ENCODE assay signal across 8 cellular contexts in genomic region chr2:96907405-96908041, GRCh38. TPM values are rescaled to one million over a fixed set of nuclear protein-coding genes. Genes with fewer than 3 reads are reported as not detected.
DNase-seq lines count a peak whose midpoint lies in the region; ATAC-seq and TF ChIP-seq lines count a peak whose summit lies in the region.

No MANE protein-coding gene starts in this region.

- no peaks in the 10 kb centered on the region for H3K36me3 ChIP-seq in CD4-positive, alpha-beta memory T cell (ENCODE audit: insufficient read depth, low read length)

- intact Hi-C loops in MCF 10A (cut with micrococcal nuclease) = no loop called here
- intact Hi-C loops in activated CD4-positive, alpha-beta T cell treated with anti-CD3 and anti-CD28 coated beads for 36 hours (cut with DNase I, micrococcal nuclease) = no loop called here
- intact Hi-C loops in CD4-positive, alpha-beta memory T cell (cut with micrococcal nuclease) = no loop called here
- intact Hi-C loops in activated CD4-positive, alpha-beta memory T cell treated with anti-CD3 and anti-CD28 coated beads for 36 hours (cut with micrococcal nuclease) = no loop called here

- H3K27me3 Mint-ChIP-seq in MCF 10A (ENCODE audit: insufficient read depth, unreplicated experiment) = no peaks in the 10 kb centered on the region
- peaks cover 4% of the 10 kb centered on the region for H3K27me3 Mint-ChIP-seq in nephron (ENCODE audit: low read depth)
- no peaks in the 10 kb centered on the region for H3K27me3 Mint-ChIP-seq in activated CD4-positive, alpha-beta T cell treated with anti-CD3 and anti-CD28 coated beads for 36 hours
- no peaks in the 10 kb centered on the region for H3K27me3 Mint-ChIP-seq in CD4-positive, alpha-beta memory T cell
- H3K27me3 Mint-ChIP-seq in activated CD4-positive, alpha-beta memory T cell treated with anti-CD3 and anti-CD28 coated beads for 36 hours = no peaks in the 10 kb centered on the region

- no peaks in the 10 kb centered on the region for H3K27me3 ChIP-seq in CD4-positive, alpha-beta memory T cell (ENCODE audit: insufficient read depth, low read length)

- ATAC-seq in activated CD4-positive, alpha-beta T cell treated with anti-CD3 and anti-CD28 coated beads for 36 hours = no peak
- no peak for ATAC-seq in HG03354 (IDR thresholded peaks at IDR 0.05; ENCODE audit: poor library complexity, severe bottlenecking, unreplicated experiment)

- H3K9me3 Mint-ChIP-seq in MCF 10A (ENCODE audit: unreplicated experiment) (no peaks in the 10 kb centered on the region), nephron (no peaks in the 10 kb centered on the region)
- H3K9me3 Mint-ChIP-seq in activated CD4-positive, alpha-beta T cell treated with anti-CD3 and anti-CD28 coated beads for 36 hours (ENCODE audit: low read depth) = no peaks in the 10 kb centered on the region
- H3K9me3 Mint-ChIP-seq in CD4-positive, alpha-beta memory T cell = no peaks in the 10 kb centered on the region
- H3K9me3 Mint-ChIP-seq in activated CD4-positive, alpha-beta memory T cell treated with anti-CD3 and anti-CD28 coated beads for 36 hours = no peaks in the 10 kb centered on the region

- BruUV-seq in MCF 10A (replicated peaks; lab: Mats Ljungman, UMichigan) = no TSS peak

- H3K4me3 Mint-ChIP-seq in MCF 10A (ENCODE audit: unreplicated experiment) (no peak overlapping the region), nephron (peak overlapping the region; percentile 5 to 50 (median 48))
- no peak overlapping the region for H3K4me3 Mint-ChIP-seq in activated CD4-positive, alpha-beta T cell treated with anti-CD3 and anti-CD28 coated beads for 36 hours
- H3K4me3 Mint-ChIP-seq in CD4-positive, alpha-beta memory T cell = no peak overlapping the region
- H3K4me3 Mint-ChIP-seq in activated CD4-positive, alpha-beta memory T cell treated with anti-CD3 and anti-CD28 coated beads for 36 hours = no peak overlapping the region

- H3K9me3 ChIP-seq in CD4-positive, alpha-beta memory T cell (ENCODE audit: control insufficient read depth in 1 of 2, low read length in 2 of 2) = no peaks in the 10 kb centered on the region

- TF ChIP-seq CTCF in MCF 10A (IDR thresholded peaks at IDR 0.05; ENCODE audit: unreplicated experiment) = no peak
- no peak for TF ChIP-seq CTCF in foreskin fibroblast (IDR thresholded peaks at IDR 0.05; ENCODE audit: low read depth, low read length)
- TF ChIP-seq CTCF in nephron (IDR thresholded peaks at IDR 0.05; ENCODE audit: unreplicated experiment in 3 of 3) = no peak

- peak; percentile 35 to 66 for DNase-seq in T47D (ENCODE audit: low read depth in 1 of 2, low spot score in 1 of 2)
- no peak for DNase-seq in MCF 10A (ENCODE audit: unreplicated experiment)
- peak; percentile 63 to 89 for DNase-seq in foreskin fibroblast
- DNase-seq in activated CD4-positive, alpha-beta T cell treated with anti-CD3 and anti-CD28 coated beads for 36 hours = no peak
- no peak for DNase-seq in CD4-positive, alpha-beta memory T cell
- DNase-seq in activated CD4-positive, alpha-beta memory T cell treated with anti-CD3 and anti-CD28 coated beads for 36 hours = no peak

- H3K36me3 Mint-ChIP-seq in MCF 10A (ENCODE audit: insufficient read depth, unreplicated experiment) (no peaks in the 10 kb centered on the region), nephron (ENCODE audit: low read depth) (no peaks in the 10 kb centered on the region)
- no peaks in the 10 kb centered on the region for H3K36me3 Mint-ChIP-seq in activated CD4-positive, alpha-beta T cell treated with anti-CD3 and anti-CD28 coated beads for 36 hours (ENCODE audit: low read depth)
- H3K36me3 Mint-ChIP-seq in CD4-positive, alpha-beta memory T cell = no peaks in the 10 kb centered on the region
- H3K36me3 Mint-ChIP-seq in activated CD4-positive, alpha-beta memory T cell treated with anti-CD3 and anti-CD28 coated beads for 36 hours = no peaks in the 10 kb centered on the region

- H3K4me1 ChIP-seq in CD4-positive, alpha-beta memory T cell (ENCODE audit: insufficient read depth, low read length) = peaks cover 19% of the 10 kb centered on the region

- no peak overlapping the region for H3K27ac Mint-ChIP-seq in MCF 10A (ENCODE audit: low read depth, unreplicated experiment)
- H3K27ac Mint-ChIP-seq in nephron = peak overlapping the region; percentile 96 to 98 (median 97)
- no peak overlapping the region for H3K27ac Mint-ChIP-seq in activated CD4-positive, alpha-beta T cell treated with anti-CD3 and anti-CD28 coated beads for 36 hours
- no peak overlapping the region for H3K27ac Mint-ChIP-seq in CD4-positive, alpha-beta memory T cell
- H3K27ac Mint-ChIP-seq in activated CD4-positive, alpha-beta memory T cell treated with anti-CD3 and anti-CD28 coated beads for 36 hours = no peak overlapping the region

- H3K4me1 Mint-ChIP-seq in MCF 10A (ENCODE audit: insufficient read depth, unreplicated experiment) = peaks cover under 1% of the 10 kb centered on the region
- peaks cover 56% of the 10 kb centered on the region for H3K4me1 Mint-ChIP-seq in nephron
- peaks cover 23% of the 10 kb centered on the region for H3K4me1 Mint-ChIP-seq in activated CD4-positive, alpha-beta T cell treated with anti-CD3 and anti-CD28 coated beads for 36 hours
- peaks cover 19 to 43% (median 31%) of the 10 kb centered on the region in 4 donors for H3K4me1 Mint-ChIP-seq in CD4-positive, alpha-beta memory T cell
- H3K4me1 Mint-ChIP-seq in activated CD4-positive, alpha-beta memory T cell treated with anti-CD3 and anti-CD28 coated beads for 36 hours (ENCODE audit: low read depth) = peaks cover 7% of the 10 kb centered on the region

- POLR2A ChIA-PET in MCF 10A (lab: Yijun Ruan, JAX) = no interaction called here
- POLR2A ChIA-PET in activated CD4-positive, alpha-beta T cell treated with anti-CD3 and anti-CD28 coated beads for 36 hours (lab: Charles Lee) = no interaction called here
- POLR2A ChIA-PET in CD4-positive, alpha-beta memory T cell (lab: Charles Lee; ENCODE audit: partially characterized antibody) = no interaction called here
- POLR2A ChIA-PET in activated CD4-positive, alpha-beta memory T cell treated with anti-CD3 and anti-CD28 coated beads for 36 hours (lab: Charles Lee) = no interaction called here

- peak overlapping the region in 1 of 2 donors; percentile 45 for H3K4me3 ChIP-seq in foreskin fibroblast (ENCODE audit: low read depth in 1 of 2, low read length in 2 of 2)
- no peak overlapping the region for H3K4me3 ChIP-seq in CD4-positive, alpha-beta memory T cell (ENCODE audit: low read length in 2 of 2)

- in situ Hi-C loops in T47D (cut with HindIII; ENCODE audit: low pct_unique_long_range_greater_than_20kb, low sequenced_read_pairs) = no loop called here

- CTCF ChIA-PET in MCF 10A (lab: Yijun Ruan, JAX) = interaction anchor here (0.6 to 1.0 kb wide), 2 partner anchors 9 to 15 kb away, joined by 3 to 4 read pairs; no protein-coding TSS in a partner anchor
- CTCF ChIA-PET in activated CD4-positive, alpha-beta T cell treated with anti-CD3 and anti-CD28 coated beads for 36 hours (lab: Charles Lee) = no interaction called here
- CTCF ChIA-PET in CD4-positive, alpha-beta memory T cell (lab: Charles Lee; ENCODE audit: partially characterized antibody) = no interaction called here
- CTCF ChIA-PET in activated CD4-positive, alpha-beta memory T cell treated with anti-CD3 and anti-CD28 coated beads for 36 hours (lab: Charles Lee) = no interaction called here

- H3K27ac ChIP-seq in CD4-positive, alpha-beta memory T cell (ENCODE audit: low read depth, low read length) = no peak overlapping the region

RNA-seq across cellular contexts. Expression of gene SEMA4C, which starts 37.6 kb away (rescaled TPM):
- 16.3 and 22.6 TPM in 2 replicates for total RNA-seq in MCF 10A (2022)
- 1 to 10 TPM; 7.5 to 9.6 TPM for total RNA-seq in activated CD4-positive, alpha-beta T cell treated with anti-CD3 and anti-CD28 coated beads for 36 hours
- total RNA-seq in CD4-positive, alpha-beta memory T cell = 10 to 100 TPM; 72.6 to 77.0 TPM
- 1 to 10 TPM; 2.3 to 8.1 TPM for polyA plus RNA-seq in CD4-positive, alpha-beta memory T cell
- total RNA-seq in activated CD4-positive, alpha-beta memory T cell treated with anti-CD3 and anti-CD28 coated beads for 36 hours = 10 to 100 TPM; 13.9 to 18.8 TPM

RNA-seq across cellular contexts. Expression of gene ANKRD39, which starts 49.7 kb away (rescaled TPM):
- total RNA-seq in MCF 10A (2022) = 14.0 and 17.6 TPM in 2 replicates
- total RNA-seq in activated CD4-positive, alpha-beta T cell treated with anti-CD3 and anti-CD28 coated beads for 36 hours = 10 to 100 TPM; 23.0 to 23.6 TPM
- 10 to 100 TPM; 24.4 to 24.5 TPM for total RNA-seq in CD4-positive, alpha-beta memory T cell
- polyA plus RNA-seq in CD4-positive, alpha-beta memory T cell = 10 to 100 TPM; 18.7 to 42.5 TPM
- total RNA-seq in activated CD4-positive, alpha-beta memory T cell treated with anti-CD3 and anti-CD28 coated beads for 36 hours = 10 to 100 TPM; 29.0 to 35.1 TPM

Comparison
In these comparisons a context has a peak if more than half of its experiments do, and no peak if none do; other contexts are left out.
1. DNase-seq: peak in T47D (2 of 2) and foreskin fibroblast (2 of 2); none in MCF 10A (single experiment), activated CD4-positive, alpha-beta T cell treated with anti-CD3 and anti-CD28 coated beads for 36 hours (single experiment), CD4-positive, alpha-beta memory T cell (0 of 5) and activated CD4-positive, alpha-beta memory T cell treated with anti-CD3 and anti-CD28 coated beads for 36 hours (single experiment).
2. H3K27ac Mint-ChIP-seq: peak in nephron (3 of 3); none in MCF 10A (single experiment), activated CD4-positive, alpha-beta T cell treated with anti-CD3 and anti-CD28 coated beads for 36 hours (single experiment), CD4-positive, alpha-beta memory T cell (0 of 7) and activated CD4-positive, alpha-beta memory T cell treated with anti-CD3 and anti-CD28 coated beads for 36 hours (single experiment).
3. H3K4me3 Mint-ChIP-seq: peak in nephron (3 of 3); none in MCF 10A (single experiment), activated CD4-positive, alpha-beta T cell treated with anti-CD3 and anti-CD28 coated beads for 36 hours (single experiment), CD4-positive, alpha-beta memory T cell (0 of 8) and activated CD4-positive, alpha-beta memory T cell treated with anti-CD3 and anti-CD28 coated beads for 36 hours (single experiment).